ENCODE assay signal across 10 cellular contexts in the genomic region with DNA sequence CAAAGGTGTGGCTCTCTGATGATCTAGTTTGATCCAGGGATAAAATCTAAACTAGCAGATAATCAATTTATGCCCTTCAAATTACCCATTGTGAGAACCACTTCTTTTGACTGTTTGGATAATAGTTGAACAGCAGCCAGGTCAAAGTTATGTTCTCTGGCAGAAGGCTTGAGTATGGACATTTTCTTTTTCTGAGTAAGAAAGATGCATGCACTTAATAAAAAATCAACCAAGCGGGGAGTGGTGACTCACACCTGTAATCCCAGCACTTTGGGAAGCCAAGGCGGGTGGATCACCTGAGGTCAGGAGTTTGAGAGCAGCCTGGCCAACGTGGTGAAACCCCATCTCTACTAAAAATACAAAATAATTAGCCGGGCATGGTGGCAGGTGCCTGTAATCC. TPM values are rescaled to one million over a fixed set of nuclear protein-coding genes. Genes with fewer than 3 reads are reported as not detected.
"Had no signal": no experiment of that assay in that cellular context is flagged by ENCODE, and none has a peak within 500 bp of the region (broad histone marks: within the 10 kb centered on the region; RNA-seq: fewer than 3 reads in every experiment).

No MANE protein-coding gene starts in this region.

RNA-seq across cellular contexts. Expression of a gene that starts 5.7 kb away (rescaled TPM):
- total RNA-seq: frontal cortex, glomerular endothelial cell, left ventricle myocardium inferior, mesothelial cell of epicardium, mucosa of gallbladder, myocyte, natural killer cell, neural crest cell, right atrium auricular region, sigmoid colon had no signal
